In the genomic region with DNA sequence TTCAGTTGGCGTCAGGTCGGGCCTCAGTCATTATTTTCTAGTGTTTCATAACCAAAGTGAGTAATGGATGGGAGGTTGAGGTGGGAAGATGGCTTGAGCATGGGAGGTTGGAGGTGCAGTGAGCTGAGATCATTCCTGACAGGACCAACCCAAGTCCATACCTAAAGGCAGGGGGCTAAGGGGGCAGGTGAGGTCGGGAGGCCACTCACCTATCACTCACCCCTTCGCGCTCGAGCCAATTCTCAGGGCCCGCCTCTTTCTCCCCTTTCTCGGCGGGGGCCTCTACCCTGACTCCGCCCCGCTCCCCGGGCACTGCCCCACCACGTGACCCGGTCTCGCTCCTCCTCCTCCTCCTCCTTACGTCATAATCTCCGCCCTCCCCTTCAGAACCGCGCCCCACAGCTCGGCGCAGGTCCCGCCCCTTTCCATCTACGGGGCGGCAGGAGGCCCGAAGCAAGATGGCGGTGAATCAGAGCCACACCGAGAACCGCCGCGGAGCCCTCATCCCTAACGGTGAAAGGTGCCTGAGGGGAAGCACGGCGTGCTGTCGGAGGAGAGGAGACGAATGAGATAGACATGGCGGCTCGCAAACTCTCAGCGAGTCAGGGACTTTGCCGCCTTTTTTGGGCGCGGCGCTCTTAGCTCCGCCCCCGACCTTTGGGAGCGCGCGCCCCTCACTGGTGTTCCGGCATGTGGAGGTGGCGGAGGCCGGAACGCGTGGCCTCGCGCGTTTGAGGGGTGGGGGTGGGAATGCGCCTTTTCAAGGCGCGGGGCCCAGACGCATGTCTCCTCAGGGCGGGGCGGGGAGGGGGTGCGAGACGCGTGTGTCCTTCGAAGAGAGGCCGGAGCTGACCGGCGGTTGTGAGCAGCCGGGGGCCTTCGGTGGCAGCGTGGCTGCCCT, we compare ENCODE assay signal across 1 cellular context.
TF ChIP-seq lines count a peak whose summit lies in the region.

A gene with protein sequence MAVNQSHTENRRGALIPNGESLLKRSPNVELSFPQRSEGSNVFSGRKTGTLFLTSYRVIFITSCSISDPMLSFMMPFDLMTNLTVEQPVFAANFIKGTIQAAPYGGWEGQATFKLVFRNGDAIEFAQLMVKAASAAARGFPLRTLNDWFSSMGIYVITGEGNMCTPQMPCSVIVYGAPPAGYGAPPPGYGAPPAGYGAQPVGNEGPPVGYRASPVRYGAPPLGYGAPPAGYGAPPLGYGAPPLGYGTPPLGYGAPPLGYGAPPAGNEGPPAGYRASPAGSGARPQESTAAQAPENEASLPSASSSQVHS (plus strand): TSS at position 428 of the 901 bp plus-strand sequence. CDS start 31 bp downstream, at position 459.

TF ChIP-seq in K562, 482 proteins besides CTCF, POLR2A, EP300 and RAD21 (continued from another document):
- TF ChIP-seq, protein P1, sequence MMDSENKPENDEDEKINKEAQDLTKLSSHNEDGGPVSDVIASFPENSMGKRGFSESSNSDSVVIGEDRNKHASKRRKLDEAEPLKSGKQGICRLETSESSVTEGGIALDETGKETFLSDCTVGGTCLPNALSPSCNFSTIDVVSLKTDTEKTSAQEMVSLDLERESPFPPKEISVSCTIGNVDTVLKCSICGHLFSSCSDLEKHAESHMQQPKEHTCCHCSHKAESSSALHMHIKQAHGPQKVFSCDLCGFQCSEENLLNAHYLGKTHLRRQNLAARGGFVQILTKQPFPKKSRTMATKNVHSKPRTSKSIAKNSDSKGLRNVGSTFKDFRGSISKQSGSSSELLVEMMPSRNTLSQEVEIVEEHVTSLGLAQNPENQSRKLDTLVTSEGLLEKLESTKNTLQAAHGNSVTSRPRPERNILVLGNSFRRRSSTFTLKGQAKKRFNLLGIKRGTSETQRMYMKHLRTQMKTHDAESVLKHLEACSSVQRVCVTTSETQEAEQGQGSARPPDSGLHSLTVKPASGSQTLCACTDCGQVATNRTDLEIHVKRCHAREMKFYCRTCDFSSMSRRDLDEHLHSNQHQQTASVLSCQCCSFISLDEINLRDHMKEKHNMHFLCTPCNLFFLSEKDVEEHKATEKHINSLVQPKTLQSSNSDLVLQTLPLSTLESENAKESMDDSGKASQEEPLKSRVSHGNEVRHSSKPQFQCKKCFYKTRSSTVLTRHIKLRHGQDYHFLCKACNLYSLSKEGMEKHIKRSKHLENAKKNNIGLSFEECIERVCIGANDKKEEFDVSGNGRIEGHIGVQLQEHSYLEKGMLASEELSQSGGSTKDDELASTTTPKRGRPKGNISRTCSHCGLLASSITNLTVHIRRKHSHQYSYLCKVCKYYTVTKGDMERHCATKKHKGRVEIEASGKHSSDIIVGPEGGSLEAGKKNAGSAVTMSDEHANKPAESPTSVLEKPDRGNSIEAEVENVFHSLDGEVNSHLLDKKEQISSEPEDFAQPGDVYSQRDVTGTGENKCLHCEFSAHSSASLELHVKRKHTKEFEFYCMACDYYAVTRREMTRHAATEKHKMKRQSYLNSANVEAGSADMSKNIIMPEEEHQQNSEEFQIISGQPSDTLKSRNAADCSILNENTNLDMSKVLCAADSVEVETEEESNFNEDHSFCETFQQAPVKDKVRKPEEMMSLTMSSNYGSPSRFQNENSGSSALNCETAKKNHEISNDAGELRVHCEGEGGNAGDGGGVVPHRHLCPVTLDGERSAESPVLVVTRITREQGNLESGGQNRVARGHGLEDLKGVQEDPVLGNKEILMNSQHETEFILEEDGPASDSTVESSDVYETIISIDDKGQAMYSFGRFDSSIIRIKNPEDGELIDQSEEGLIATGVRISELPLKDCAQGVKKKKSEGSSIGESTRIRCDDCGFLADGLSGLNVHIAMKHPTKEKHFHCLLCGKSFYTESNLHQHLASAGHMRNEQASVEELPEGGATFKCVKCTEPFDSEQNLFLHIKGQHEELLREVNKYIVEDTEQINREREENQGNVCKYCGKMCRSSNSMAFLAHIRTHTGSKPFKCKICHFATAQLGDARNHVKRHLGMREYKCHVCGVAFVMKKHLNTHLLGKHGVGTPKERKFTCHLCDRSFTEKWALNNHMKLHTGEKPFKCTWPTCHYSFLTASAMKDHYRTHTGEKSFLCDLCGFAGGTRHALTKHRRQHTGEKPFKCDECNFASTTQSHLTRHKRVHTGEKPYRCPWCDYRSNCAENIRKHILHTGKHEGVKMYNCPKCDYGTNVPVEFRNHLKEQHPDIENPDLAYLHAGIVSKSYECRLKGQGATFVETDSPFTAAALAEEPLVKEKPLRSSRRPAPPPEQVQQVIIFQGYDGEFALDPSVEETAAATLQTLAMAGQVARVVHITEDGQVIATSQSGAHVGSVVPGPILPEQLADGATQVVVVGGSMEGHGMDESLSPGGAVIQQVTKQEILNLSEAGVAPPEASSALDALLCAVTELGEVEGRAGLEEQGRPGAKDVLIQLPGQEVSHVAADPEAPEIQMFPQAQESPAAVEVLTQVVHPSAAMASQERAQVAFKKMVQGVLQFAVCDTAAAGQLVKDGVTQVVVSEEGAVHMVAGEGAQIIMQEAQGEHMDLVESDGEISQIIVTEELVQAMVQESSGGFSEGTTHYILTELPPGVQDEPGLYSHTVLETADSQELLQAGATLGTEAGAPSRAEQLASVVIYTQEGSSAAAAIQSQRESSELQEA (IDR thresholded peaks at IDR 0.05; ENCODE audit: low read depth), result peak; percentile 85
